25 cellular contexts compared by ENCODE assay signal in the genomic region with DNA sequence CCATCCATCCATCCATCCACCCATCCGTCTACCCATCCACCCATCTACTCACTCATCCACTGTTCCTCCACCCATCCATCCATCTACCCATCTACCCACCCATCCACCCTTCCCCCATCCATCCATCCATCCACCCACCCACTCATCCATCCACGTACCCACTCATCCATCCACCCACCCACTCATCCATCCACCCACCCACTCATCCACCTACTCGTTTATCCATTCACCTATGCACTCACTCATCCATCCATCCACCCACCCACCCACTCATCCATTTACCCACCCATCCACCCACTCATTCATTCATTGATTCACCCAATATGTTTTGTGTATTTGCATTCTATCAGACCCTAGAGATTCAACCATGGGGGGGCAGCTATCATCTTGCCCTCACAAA. TPM values are rescaled to one million over a fixed set of nuclear protein-coding genes. Genes with fewer than 3 reads are reported as not detected.
"Had no signal": no experiment of that assay in that cellular context is flagged by ENCODE, and none has a peak within 500 bp of the region (broad histone marks: within the 10 kb centered on the region; RNA-seq: fewer than 3 reads in every experiment).

No MANE protein-coding gene starts in this region.

- DNase-seq: activated CD4-positive, alpha-beta T cell treated with anti-CD3 and anti-CD28 coated beads for 1 hour; activated CD8-positive, alpha-beta memory T cell treated with anti-CD3 and anti-CD28 coated beads for 24 hours; activated gamma-delta T cell; activated naive CD4-positive, alpha-beta T cell treated with anti-CD3 and anti-CD28 coated beads, Interleukin-2, amount 50 U/mL, for 16 hours; activated naive CD8-positive, alpha-beta T cell treated with anti-CD3 and anti-CD28 coated beads, Interleukin-2, amount 50 U/mL, for 24 hours; amygdala; central memory CD4-positive, alpha-beta T cell; foreskin keratinocyte; heart left ventricle; hypothalamus; immature natural killer cell; mesenchymal stem cell; nephron progenitor cell; right lobe of liver; stimulated activated CD4-positive, alpha-beta T cell treated with anti-CD3 and anti-CD28 coated beads, Interleukin-2, amount 100 ng/mL, for 48 hours; stimulated activated naive CD8-positive, alpha-beta T cell treated with anti-CD3 and anti-CD28 coated beads, Interleukin-15, amount 100 ng/mL, for 72 hours; SW 1271; thyroid gland; upper lobe of left lung had no signal

- H3K27ac Mint-ChIP-seq: activated naive CD8-positive, alpha-beta T cell treated with anti-CD3 and anti-CD28 coated beads, Interleukin-2, amount 50 U/mL, for 24 hours; dendritic cell treated with granulocyte-macrophage colony-stimulating factor and Interleukin-4, amounts not matched to agents 40 ng/mL and 50 ng/mL, for 4 days; nephron progenitor cell; progenitor cell of endocrine pancreas had no signal

- H3K4me3 Mint-ChIP-seq: activated naive CD8-positive, alpha-beta T cell treated with anti-CD3 and anti-CD28 coated beads, Interleukin-2, amount 50 U/mL, for 24 hours; dendritic cell treated with granulocyte-macrophage colony-stimulating factor and Interleukin-4, amounts not matched to agents 40 ng/mL and 50 ng/mL, for 4 days; nephron progenitor cell; stimulated activated naive CD8-positive, alpha-beta T cell treated with anti-CD3 and anti-CD28 coated beads, Interleukin-15, amount 100 ng/mL, for 72 hours; T-helper 1 cell treated with Interleukin-12 subunit alpha and Interleukin-12 subunit beta and Interleukin-4 antibody, amounts not matched to agents 30 μg/mL and 1 μg/mL, for 36 hours; WTC11 had no signal

- ATAC-seq: activated naive CD8-positive, alpha-beta T cell treated with anti-CD3 and anti-CD28 coated beads, Interleukin-2, amount 50 U/mL, for 24 hours; foreskin keratinocyte; heart left ventricle; right lobe of liver; stimulated activated naive CD8-positive, alpha-beta T cell treated with anti-CD3 and anti-CD28 coated beads, Interleukin-15, amount 100 ng/mL, for 72 hours; WTC11 had no signal

- H3K27me3 Mint-ChIP-seq: activated naive CD8-positive, alpha-beta T cell treated with anti-CD3 and anti-CD28 coated beads, Interleukin-2, amount 50 U/mL, for 24 hours; dendritic cell treated with granulocyte-macrophage colony-stimulating factor and Interleukin-4, amounts not matched to agents 40 ng/mL and 50 ng/mL, for 4 days; progenitor cell of endocrine pancreas; stimulated activated naive CD8-positive, alpha-beta T cell treated with anti-CD3 and anti-CD28 coated beads, Interleukin-15, amount 100 ng/mL, for 72 hours had no signal

RNA-seq across cellular contexts. Expression of a gene that starts 27.2 kb away (rescaled TPM):
- total RNA-seq: osteocyte, progenitor cell of endocrine pancreas, renal cortical epithelial cell, thyroid gland had no signal
